Comparison of ENCODE assay signal across 26 cellular contexts in genomic region chr6:124770784-124771183, GRCh38.
"Had no signal": no experiment of that assay in that cellular context is flagged by ENCODE, and none has a peak within 500 bp of the region (broad histone marks: within the 10 kb centered on the region; RNA-seq: fewer than 3 reads in every experiment).

No MANE protein-coding gene starts in this region.

- H3K36me3 ChIP-seq: esophagus squamous epithelium, heart right ventricle, left lung, neural progenitor cell, right atrium auricular region, sigmoid colon, stomach, thyroid gland, vagina had no signal

- DNase-seq: dermis blood vessel endothelial cell; effector memory CD4-positive, alpha-beta T cell; esophagus squamous epithelium; foreskin melanocyte; glutamatergic neuron; heart right ventricle; hippocampal formation; left cardiac atrium; left lung; mesenchymal stem cell; mucosa of descending colon; naive B cell; sigmoid colon; stimulated activated CD4-positive, alpha-beta T cell treated with anti-CD3 and anti-CD28 coated beads, Interleukin-2, amount 100 ng/mL, for 24 hours; stimulated activated CD4-positive, alpha-beta T cell treated with anti-CD3 and anti-CD28 coated beads, Interleukin-4, amount 100 ng/mL, for 24 hours; stimulated activated naive CD4-positive, alpha-beta T cell treated with Interleukin-2 at 50 U/mL for 16 hours; stomach; thyroid gland; trophoblast cell had no signal

- H3K27ac ChIP-seq: esophagus squamous epithelium, heart right ventricle, left lung, neural progenitor cell, parathyroid adenoma, right atrium auricular region, sigmoid colon, stomach, thyroid gland, vagina had no signal

- H3K4me1 ChIP-seq: esophagus squamous epithelium, left lung, parathyroid adenoma, right atrium auricular region, sigmoid colon, stomach, vagina had no signal

- ATAC-seq: heart right ventricle; left cardiac atrium; left lung; mucosa of descending colon; natural killer cell treated with Interleukin-12 subunit alpha and Interleukin-12 subunit beta and Interleukin-15 and Interleukin-18, amount 100 ng/mL, for 72 hours; stimulated activated effector memory CD8-positive, alpha-beta T cell treated with anti-CD3 and anti-CD28 coated beads, Interleukin-12 subunit alpha, Interleukin-12 subunit beta, amount 100 ng/mL, for 72 hours had no signal

- H3K4me3 ChIP-seq: esophagus squamous epithelium, heart right ventricle, left lung, mucosa of descending colon, neural progenitor cell, right atrium auricular region, sigmoid colon, stomach, thyroid gland, vagina had no signal

- H3K9me3 ChIP-seq: esophagus squamous epithelium, heart right ventricle, left lung, mucosa of descending colon, right atrium auricular region, sigmoid colon, stomach, thyroid gland, vagina had no signal

- H2AFZ ChIP-seq: neural progenitor cell, parathyroid adenoma had no signal

- H3K4me2 ChIP-seq: neural progenitor cell had no signal

- H3K27me3 ChIP-seq: esophagus squamous epithelium, left lung, neural progenitor cell, right atrium auricular region, sigmoid colon, stomach, thyroid gland, vagina had no signal

- H3K79me2 ChIP-seq: parathyroid adenoma had no signal

- FAIRE-seq: endothelial cell of umbilical vein had no signal

- H3K9ac ChIP-seq: neural progenitor cell, parathyroid adenoma had no signal
